In the genomic region with DNA sequence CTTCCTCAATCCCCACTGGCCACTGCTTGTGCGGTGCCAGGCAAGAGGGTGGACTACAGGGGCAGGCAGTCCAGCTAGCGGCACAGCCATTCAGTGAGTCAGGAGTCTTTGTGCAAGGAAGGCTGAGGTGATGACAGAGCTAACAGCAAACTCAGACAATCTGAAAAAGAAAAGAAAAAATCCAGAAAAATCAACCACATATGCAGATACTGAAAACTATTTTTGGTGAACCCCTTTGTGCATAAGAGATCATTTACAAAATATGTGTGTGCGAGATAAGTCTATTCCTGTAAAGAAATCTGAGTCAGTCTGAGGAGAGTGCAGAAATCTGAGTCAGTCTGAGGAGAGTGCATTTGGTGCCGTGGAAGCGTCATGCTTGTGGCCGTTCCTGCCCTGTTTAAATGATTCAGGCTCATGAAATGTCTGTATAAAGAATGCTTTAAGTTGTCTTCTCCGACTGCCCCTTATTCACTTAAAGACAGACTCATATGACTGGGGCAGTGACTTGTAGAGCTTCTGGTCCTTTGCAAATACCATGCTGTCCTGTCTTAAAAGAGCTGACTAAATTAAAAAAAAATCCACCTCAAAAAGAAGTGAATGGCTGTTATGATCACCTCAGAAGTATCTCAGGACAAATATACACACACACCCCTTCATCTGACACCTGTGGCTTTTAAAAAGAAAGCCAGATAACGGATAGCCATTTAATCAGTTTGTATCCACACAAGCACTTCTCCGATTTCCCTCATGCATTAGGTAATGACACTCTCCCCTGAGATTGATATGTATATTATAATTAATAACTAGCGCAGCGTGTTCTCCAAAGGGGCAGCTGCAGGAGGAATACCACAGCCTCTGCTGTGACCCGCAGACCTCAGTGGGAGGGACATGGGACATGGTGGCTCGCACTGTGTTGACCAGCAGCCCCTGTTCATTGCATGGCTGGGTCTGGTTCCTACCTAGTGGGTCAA, we compare ENCODE assay signal across 10 cellular contexts. TPM values are rescaled to one million over a fixed set of nuclear protein-coding genes. Genes with fewer than 3 reads are reported as not detected.
A peak's percentile ranks its signal among the peaks of the same experiment; 100 is the strongest.
DNase-seq lines count a peak whose midpoint lies in the region; ATAC-seq and TF ChIP-seq lines count a peak whose summit lies in the region.
"Had no signal": no experiment of that assay in that cellular context is flagged by ENCODE, and none has a peak within 500 bp of the region (broad histone marks: within the 10 kb centered on the region; RNA-seq: fewer than 3 reads in every experiment).

No MANE protein-coding gene starts in this region.

- no peak overlapping the region for H3K27ac Mint-ChIP-seq in naive thymus-derived CD4-positive, alpha-beta T cell
- H3K27ac Mint-ChIP-seq: activated CD4-positive, alpha-beta memory T cell treated with anti-CD3 and anti-CD28 coated beads, Interleukin-2, amount 10 ng/mL, durations not matched to agents 7 days and 5 days had no signal

- H3K4me1 ChIP-seq in psoas muscle = peaks cover 77% of the 10 kb centered on the region
- H3K4me1 ChIP-seq in naive thymus-derived CD4-positive, alpha-beta T cell (ENCODE audit: control insufficient read depth in 2 of 2, insufficient read depth in 2 of 2, low read length in 2 of 2) = no peaks in the 10 kb centered on the region

- H3K4me1 Mint-ChIP-seq in naive thymus-derived CD4-positive, alpha-beta T cell = peaks cover 0 to 5% (median 0%) of the 10 kb centered on the region in 7 donors
- H3K4me1 Mint-ChIP-seq: activated CD4-positive, alpha-beta memory T cell treated with anti-CD3 and anti-CD28 coated beads, Interleukin-2, amount 10 ng/mL, durations not matched to agents 7 days and 5 days had no signal

- CTCF ChIA-PET in naive thymus-derived CD4-positive, alpha-beta T cell (lab: Charles Lee) = no interaction called here

- intact Hi-C loops in psoas muscle (cut with DNase I) = no loop called here
- intact Hi-C loops in naive thymus-derived CD4-positive, alpha-beta T cell (cut with micrococcal nuclease) = no loop called here

- POLR2A ChIA-PET in naive thymus-derived CD4-positive, alpha-beta T cell (lab: Charles Lee) = interaction anchor here (0.7 kb wide), 1 partner anchor 11 kb away, joined by 5 read pairs; no protein-coding TSS in a partner anchor

- H3K36me3 ChIP-seq in psoas muscle (ENCODE audit: insufficient read depth in 1 of 2, low read depth in 1 of 2) = no peaks in the 10 kb centered on the region
- no peaks in the 10 kb centered on the region for H3K36me3 ChIP-seq in naive thymus-derived CD4-positive, alpha-beta T cell (ENCODE audit: control insufficient read depth in 2 of 3, insufficient read depth in 3 of 3, low read length in 3 of 3)
- H3K36me3 ChIP-seq: neutrophil had no signal

- no peaks in the 10 kb centered on the region for H3K9me3 ChIP-seq in psoas muscle
- H3K9me3 ChIP-seq in naive thymus-derived CD4-positive, alpha-beta T cell (ENCODE audit: control insufficient read depth in 2 of 3, low read length in 3 of 3) = no peaks in the 10 kb centered on the region
- H3K9me3 ChIP-seq: neutrophil had no signal

- TF ChIP-seq CTCF in psoas muscle (IDR thresholded peaks at IDR 0.05) = no peak

- H3K27me3 ChIP-seq in psoas muscle (ENCODE audit: insufficient read depth in 3 of 3, low read length in 2 of 3) = no peaks in the 10 kb centered on the region
- H3K27me3 ChIP-seq in naive thymus-derived CD4-positive, alpha-beta T cell (ENCODE audit: control insufficient read depth in 2 of 2, insufficient read depth in 2 of 2, low read length in 2 of 2) = no peaks in the 10 kb centered on the region
- H3K27me3 ChIP-seq: neutrophil had no signal

- DNase-seq in GM04503 (ENCODE audit: low read depth) = peak; percentile 97
- peak; percentile 94 for DNase-seq in RPMI7951 (ENCODE audit: low read depth)
- DNase-seq in fibroblast of peridontal ligament (ENCODE audit: extremely low read depth) = peak; percentile 98
- peak; percentile 55 to 66 for DNase-seq in psoas muscle
- DNase-seq in naive thymus-derived CD4-positive, alpha-beta T cell = no peak
- DNase-seq in NOMO-1 treated with dmso at 0.1 percent for 144 hours (lab: John Stamatoyannopoulos, UW; ENCODE audit: unreplicated experiment) = no peak
- DNase-seq: activated CD4-positive, alpha-beta memory T cell treated with anti-CD3 and anti-CD28 coated beads, Interleukin-2, amount 10 ng/mL, durations not matched to agents 7 days and 5 days had no signal

- H3K36me3 Mint-ChIP-seq in naive thymus-derived CD4-positive, alpha-beta T cell = peaks cover 0 to 1% (median 0%) of the 10 kb centered on the region in 5 donors

- 21 to 30% (median 22%) methylated on average over 13 of the region's 13 CpGs for WGBS in psoas muscle, 3 donors

- H3K27me3 Mint-ChIP-seq in naive thymus-derived CD4-positive, alpha-beta T cell = peaks cover 4 to 32% (median 11%) of the 10 kb centered on the region in 5 donors

- H3K4me3 ChIP-seq in psoas muscle = peak overlapping the region; percentile 54
- H3K4me3 ChIP-seq in naive thymus-derived CD4-positive, alpha-beta T cell (ENCODE audit: low read length) = no peak overlapping the region

- H3K27ac ChIP-seq in psoas muscle = peak overlapping the region; percentile 87
- H3K27ac ChIP-seq in naive thymus-derived CD4-positive, alpha-beta T cell (ENCODE audit: low read depth, low read length) = no peak overlapping the region
- H3K27ac ChIP-seq: neutrophil had no signal

- ATAC-seq in psoas muscle (peak; percentile 89 to 95 (median 92)), GM19452 (IDR thresholded peaks at IDR 0.05; ENCODE audit: unreplicated experiment) (no peak), GM21528 (IDR thresholded peaks at IDR 0.05; ENCODE audit: low FRiP score, unreplicated experiment) (no peak)
- no peak for ATAC-seq in naive thymus-derived CD4-positive, alpha-beta T cell

- no peak overlapping the region for H3K4me3 Mint-ChIP-seq in naive thymus-derived CD4-positive, alpha-beta T cell
- H3K4me3 Mint-ChIP-seq: activated CD4-positive, alpha-beta memory T cell treated with anti-CD3 and anti-CD28 coated beads, Interleukin-2, amount 10 ng/mL, durations not matched to agents 7 days and 5 days had no signal

- peaks cover 0 to 1% (median 0%) of the 10 kb centered on the region in 11 donors for H3K9me3 Mint-ChIP-seq in naive thymus-derived CD4-positive, alpha-beta T cell
- H3K9me3 Mint-ChIP-seq: activated CD4-positive, alpha-beta memory T cell treated with anti-CD3 and anti-CD28 coated beads, Interleukin-2, amount 10 ng/mL, durations not matched to agents 7 days and 5 days had no signal

RNA-seq across cellular contexts. Expression of a gene that starts 47.3 kb away (rescaled TPM):
- total RNA-seq in RPMI7951 (2014; rRNA removed; shearing (Covaris generic)) = 34.0 and 46.8 TPM in 2 replicates
- total RNA-seq in psoas muscle = 10 to 100 TPM; 35.0 to 77.5 (median 51.7) TPM
- 10 to 100 TPM; 18.5 to 31.7 (median 19.4) TPM for polyA plus RNA-seq in psoas muscle
- 10 to 100 TPM in 2 of 5 experiments, 1 to 10 TPM in 3; 5.5 to 45.9 (median 8.5) TPM for total RNA-seq in naive thymus-derived CD4-positive, alpha-beta T cell
- under 1 TPM; 0.16 to 0.53 TPM for polyA plus RNA-seq in naive thymus-derived CD4-positive, alpha-beta T cell

Comparison
In these comparisons a context has a peak if more than half of its experiments do, and no peak if none do; other contexts are left out.
1. DNase-seq: peak in GM04503 (single experiment), RPMI7951 (single experiment), fibroblast of peridontal ligament (single experiment) and psoas muscle (2 of 2); none in naive thymus-derived CD4-positive, alpha-beta T cell (0 of 9) and NOMO-1 treated with dmso at 0.1 percent for 144 hours (single experiment).
2. ATAC-seq: peak in psoas muscle (4 of 4); none in GM19452 (single experiment), naive thymus-derived CD4-positive, alpha-beta T cell (single experiment) and GM21528 (single experiment).